Comparison of ENCODE assay signal across 27 cellular contexts in the genomic region with DNA sequence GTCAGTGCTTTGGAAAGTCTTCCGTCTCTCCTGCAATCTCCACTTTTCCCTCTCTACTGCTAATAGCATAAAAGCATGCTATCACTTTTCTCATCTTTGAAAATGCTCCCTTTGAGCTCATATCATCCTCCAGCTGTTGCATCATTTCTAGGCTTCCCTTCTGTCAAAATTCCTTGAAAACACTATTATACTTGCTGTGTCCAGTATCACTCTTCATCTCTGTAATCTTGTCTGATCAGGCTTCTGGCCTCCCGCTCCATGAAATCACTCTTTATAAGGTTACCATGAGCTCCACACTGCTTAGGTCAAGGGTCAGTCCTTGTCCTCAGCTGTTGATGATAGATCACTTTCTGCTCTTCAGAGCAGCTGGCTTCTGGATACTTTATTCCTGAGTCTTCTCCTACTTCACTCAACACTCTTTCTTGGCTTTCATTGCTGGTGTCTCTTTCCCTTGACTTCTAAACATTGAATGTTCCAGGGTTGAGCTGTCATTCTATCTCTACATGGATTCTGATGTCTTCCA. TPM values are rescaled to one million over a fixed set of nuclear protein-coding genes. Genes with fewer than 3 reads are reported as not detected.
"Had no signal": no experiment of that assay in that cellular context is flagged by ENCODE, and none has a peak within 500 bp of the region (broad histone marks: within the 10 kb centered on the region; RNA-seq: fewer than 3 reads in every experiment).

No MANE protein-coding gene starts in this region.

- DNase-seq: activated CD4-positive, alpha-beta T cell treated with anti-CD3 and anti-CD28 coated beads for 1 hour; activated CD4-positive, alpha-beta T cell treated with anti-CD3 and anti-CD28 coated beads, Interleukin-2, amount 50 U/mL, for 1 hour; activated CD8-positive, alpha-beta T cell treated with anti-CD3 and anti-CD28 coated beads, Interleukin-2, amount 10 ng/mL, durations not matched to agents 7 days and 5 days; activated gamma-delta T cell treated with Interleukin-2 at 50 U/mL for 16 hours; aorta; caudate nucleus; effector memory CD4-positive, alpha-beta T cell; foreskin melanocyte; hippocampal formation; kidney glomerular epithelial cell; mucosa of descending colon; naive B cell; occipital lobe; retina; stimulated activated CD4-positive, alpha-beta T cell treated with anti-CD3 and anti-CD28 coated beads, Interleukin-12 subunit alpha, Interleukin-12 subunit beta, amount 100 ng/mL, for 4 hours; stimulated activated CD4-positive, alpha-beta T cell treated with anti-CD3 and anti-CD28 coated beads, Interleukin-4, amount 100 ng/mL, for 4 hours; stimulated activated naive CD8-positive, alpha-beta T cell treated with anti-CD3 and anti-CD28 coated beads, Interleukin-15, Interleukin-2, amounts not matched to agents 100 U/mL and 50 U/mL, for 24 hours; upper lobe of left lung; WERI-Rb-1 had no signal

- H3K27ac Mint-ChIP-seq: activated CD8-positive, alpha-beta T cell treated with anti-CD3 and anti-CD28 coated beads, Interleukin-2, amount 10 ng/mL, durations not matched to agents 7 days and 5 days; activated naive CD4-positive, alpha-beta T cell treated with anti-CD3 and anti-CD28 coated beads, Interleukin-2, amount 50 U/mL, for 24 hours; activated T-helper 1 cell treated with anti-CD3 and anti-CD28 coated beads, Interleukin-12 subunit alpha, Interleukin-12 subunit beta, Interleukin-2, Interleukin-4 antibody, amounts not matched to agents 30 ng/mL and 10 ng/mL and 1 ng/mL, durations not matched to agents 14 hours and 24 hours and 36 hours; brain; dendritic cell treated with granulocyte-macrophage colony-stimulating factor and Interleukin-4, amounts not matched to agents 40 ng/mL and 50 ng/mL, for 4 days; naive B cell had no signal

- H3K27me3 Mint-ChIP-seq: activated naive CD4-positive, alpha-beta T cell treated with anti-CD3 and anti-CD28 coated beads, Interleukin-2, amount 50 U/mL, for 24 hours; naive B cell had no signal

- H3K4me3 Mint-ChIP-seq: activated CD8-positive, alpha-beta T cell treated with anti-CD3 and anti-CD28 coated beads, Interleukin-2, amount 10 ng/mL, durations not matched to agents 7 days and 5 days; activated naive CD4-positive, alpha-beta T cell treated with anti-CD3 and anti-CD28 coated beads, Interleukin-2, amount 50 U/mL, for 24 hours; activated T-helper 1 cell treated with anti-CD3 and anti-CD28 coated beads, Interleukin-12 subunit alpha, Interleukin-12 subunit beta, Interleukin-2, Interleukin-4 antibody, amounts not matched to agents 30 ng/mL and 10 ng/mL and 1 ng/mL, durations not matched to agents 14 hours and 24 hours and 36 hours; brain; dendritic cell treated with granulocyte-macrophage colony-stimulating factor and Interleukin-4, amounts not matched to agents 40 ng/mL and 50 ng/mL, for 4 days; naive B cell had no signal

- H3K9me3 ChIP-seq: mucosa of descending colon, upper lobe of left lung had no signal

- ATAC-seq: activated CD8-positive, alpha-beta T cell treated with anti-CD3 and anti-CD28 coated beads, Interleukin-2, amount 10 ng/mL, durations not matched to agents 7 days and 5 days; esophagus mucosa; mucosa of descending colon; stimulated activated naive CD8-positive, alpha-beta T cell treated with anti-CD3 and anti-CD28 coated beads, Interleukin-15, Interleukin-2, amounts not matched to agents 100 U/mL and 50 U/mL, for 24 hours had no signal

- H3K36me3 ChIP-seq: upper lobe of left lung, WERI-Rb-1 had no signal

- H3K36me3 Mint-ChIP-seq: activated naive CD4-positive, alpha-beta T cell treated with anti-CD3 and anti-CD28 coated beads, Interleukin-2, amount 50 U/mL, for 24 hours; brain; naive B cell had no signal

- H3K27me3 ChIP-seq: upper lobe of left lung had no signal

- H3K9me3 Mint-ChIP-seq: activated naive CD4-positive, alpha-beta T cell treated with anti-CD3 and anti-CD28 coated beads, Interleukin-2, amount 50 U/mL, for 24 hours; activated T-helper 1 cell treated with anti-CD3 and anti-CD28 coated beads, Interleukin-12 subunit alpha, Interleukin-12 subunit beta, Interleukin-2, Interleukin-4 antibody, amounts not matched to agents 30 ng/mL and 10 ng/mL and 1 ng/mL, durations not matched to agents 14 hours and 24 hours and 36 hours; brain had no signal

- H3K4me1 Mint-ChIP-seq: naive B cell had no signal

- H3K27ac ChIP-seq: upper lobe of left lung, WERI-Rb-1 had no signal

- H3K4me3 ChIP-seq: mucosa of descending colon, upper lobe of left lung had no signal

RNA-seq across cellular contexts. Expression of a gene that starts 50.9 kb away (rescaled TPM):
- total RNA-seq: activated CD8-positive, alpha-beta T cell treated with anti-CD3 and anti-CD28 coated beads, Interleukin-2, amount 10 ng/mL, durations not matched to agents 7 days and 5 days; activated T-helper 1 cell treated with anti-CD3 and anti-CD28 coated beads, Interleukin-12 subunit alpha, Interleukin-12 subunit beta, Interleukin-2, Interleukin-4 antibody, amounts not matched to agents 30 ng/mL and 10 ng/mL and 1 ng/mL, durations not matched to agents 14 hours and 24 hours and 36 hours; endothelial cell of umbilical vein; posterior vena cava; T-helper 2 cell treated with Interferon-gamma antibody and Interleukin-4, amounts not matched to agents 100 ng/mL and 5 ng/mL, for 36 hours had no signal
- polyA plus RNA-seq: endothelial cell of umbilical vein had no signal
